Comparison of ENCODE assay signal across 34 cellular contexts in the genomic region with DNA sequence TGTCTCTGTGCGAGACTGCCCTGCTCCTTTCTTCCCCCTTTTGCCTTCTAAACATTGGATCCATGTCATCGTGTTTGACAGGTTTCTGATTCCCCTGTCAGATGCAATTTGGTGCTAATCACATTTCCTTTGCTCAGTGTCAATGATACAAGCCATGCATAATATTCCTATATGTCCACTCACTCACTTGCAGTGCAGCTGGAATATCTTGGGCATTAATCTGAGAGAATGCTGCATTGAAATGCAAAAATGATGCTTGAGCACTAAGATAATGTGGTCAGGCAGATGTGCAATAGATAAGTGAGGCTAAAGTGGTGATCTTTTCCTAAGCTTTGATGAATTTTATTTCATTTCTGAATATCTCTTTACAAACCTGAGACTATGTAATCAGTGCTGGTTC.
"Had no signal": no experiment of that assay in that cellular context is flagged by ENCODE, and none has a peak within 500 bp of the region (broad histone marks: within the 10 kb centered on the region; RNA-seq: fewer than 3 reads in every experiment).

No MANE protein-coding gene starts in this region.

- H3K27me3 ChIP-seq: MG63 had no signal

- DNase-seq: Karpas-422, Kasumi-1, KG1, MG63, MM.1S, MV-4-11, NCI-H1048, NCI-H1092, NCI-H1092 treated with DMSO at 0.1 percent for 48 hours, NCI-H1105, NCI-H1105 treated with DMSO at 0.1 percent for 48 hours, NCI-H1417, NCI-H1417 treated with DMSO at 0.1 percent for 48 hours, NCI-H1436, NCI-H1436 treated with DMSO at 0.1 percent for 48 hours, NCI-H146, NCI-H1694, NCI-H1694 treated with DMSO at 0.1 percent for 48 hours, NCI-H187, NCI-H187 treated with DMSO at 0.1 percent for 48 hours, NCI-H1930, NCI-H2029, NCI-H2029 treated with DMSO at 0.1 percent for 48 hours, NCI-H2081, NCI-H2081 treated with DMSO at 0.1 percent for 48 hours, NCI-H2107, NCI-H2171, NCI-H2171 treated with DMSO at 0.1 percent for 48 hours, NCI-H2227 treated with DMSO at 0.1 percent for 48 hours, NCI-H226, NCI-H345, NCI-H446, NCI-H446 treated with DMSO at 0.1 percent for 48 hours had no signal

- H3K36me3 ChIP-seq: MG63 had no signal

- H3K4me2 ChIP-seq: KMS-11 had no signal

- H3K27ac ChIP-seq: KMS-11 had no signal

- H3K4me3 ChIP-seq: MG63 had no signal

- H3K9ac ChIP-seq: KMS-11 had no signal

- H3K9me3 ChIP-seq: MG63 had no signal
